In the genomic region with DNA sequence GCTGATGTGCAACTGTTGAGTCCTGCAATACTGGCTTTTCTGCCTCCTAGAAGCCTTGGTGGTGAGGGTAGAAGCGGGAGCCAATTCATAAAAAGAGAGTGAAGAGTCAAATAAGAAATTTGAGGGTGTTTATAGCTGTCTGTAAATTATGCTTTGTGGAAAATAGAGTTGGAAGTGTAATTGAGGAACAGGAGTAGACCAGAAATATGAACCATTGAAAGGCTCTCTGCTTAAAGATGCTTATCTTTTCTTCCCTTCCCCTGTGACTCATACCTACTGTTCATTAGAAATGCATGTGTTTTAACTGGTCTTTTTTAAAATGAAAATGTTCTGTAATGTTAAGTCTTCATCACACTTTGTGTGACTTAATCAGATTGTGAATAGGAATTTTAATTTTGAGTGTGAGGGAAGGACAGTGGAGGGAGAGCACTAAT, we compare ENCODE assay signal across 1 cellular context.
TF ChIP-seq lines count a peak whose summit lies in the region.

No MANE protein-coding gene starts in this region.

TF ChIP-seq in K562, 482 proteins besides CTCF, POLR2A, EP300 and RAD21 (continued from another document and continues in another):
- TF ChIP-seq, protein P1, sequence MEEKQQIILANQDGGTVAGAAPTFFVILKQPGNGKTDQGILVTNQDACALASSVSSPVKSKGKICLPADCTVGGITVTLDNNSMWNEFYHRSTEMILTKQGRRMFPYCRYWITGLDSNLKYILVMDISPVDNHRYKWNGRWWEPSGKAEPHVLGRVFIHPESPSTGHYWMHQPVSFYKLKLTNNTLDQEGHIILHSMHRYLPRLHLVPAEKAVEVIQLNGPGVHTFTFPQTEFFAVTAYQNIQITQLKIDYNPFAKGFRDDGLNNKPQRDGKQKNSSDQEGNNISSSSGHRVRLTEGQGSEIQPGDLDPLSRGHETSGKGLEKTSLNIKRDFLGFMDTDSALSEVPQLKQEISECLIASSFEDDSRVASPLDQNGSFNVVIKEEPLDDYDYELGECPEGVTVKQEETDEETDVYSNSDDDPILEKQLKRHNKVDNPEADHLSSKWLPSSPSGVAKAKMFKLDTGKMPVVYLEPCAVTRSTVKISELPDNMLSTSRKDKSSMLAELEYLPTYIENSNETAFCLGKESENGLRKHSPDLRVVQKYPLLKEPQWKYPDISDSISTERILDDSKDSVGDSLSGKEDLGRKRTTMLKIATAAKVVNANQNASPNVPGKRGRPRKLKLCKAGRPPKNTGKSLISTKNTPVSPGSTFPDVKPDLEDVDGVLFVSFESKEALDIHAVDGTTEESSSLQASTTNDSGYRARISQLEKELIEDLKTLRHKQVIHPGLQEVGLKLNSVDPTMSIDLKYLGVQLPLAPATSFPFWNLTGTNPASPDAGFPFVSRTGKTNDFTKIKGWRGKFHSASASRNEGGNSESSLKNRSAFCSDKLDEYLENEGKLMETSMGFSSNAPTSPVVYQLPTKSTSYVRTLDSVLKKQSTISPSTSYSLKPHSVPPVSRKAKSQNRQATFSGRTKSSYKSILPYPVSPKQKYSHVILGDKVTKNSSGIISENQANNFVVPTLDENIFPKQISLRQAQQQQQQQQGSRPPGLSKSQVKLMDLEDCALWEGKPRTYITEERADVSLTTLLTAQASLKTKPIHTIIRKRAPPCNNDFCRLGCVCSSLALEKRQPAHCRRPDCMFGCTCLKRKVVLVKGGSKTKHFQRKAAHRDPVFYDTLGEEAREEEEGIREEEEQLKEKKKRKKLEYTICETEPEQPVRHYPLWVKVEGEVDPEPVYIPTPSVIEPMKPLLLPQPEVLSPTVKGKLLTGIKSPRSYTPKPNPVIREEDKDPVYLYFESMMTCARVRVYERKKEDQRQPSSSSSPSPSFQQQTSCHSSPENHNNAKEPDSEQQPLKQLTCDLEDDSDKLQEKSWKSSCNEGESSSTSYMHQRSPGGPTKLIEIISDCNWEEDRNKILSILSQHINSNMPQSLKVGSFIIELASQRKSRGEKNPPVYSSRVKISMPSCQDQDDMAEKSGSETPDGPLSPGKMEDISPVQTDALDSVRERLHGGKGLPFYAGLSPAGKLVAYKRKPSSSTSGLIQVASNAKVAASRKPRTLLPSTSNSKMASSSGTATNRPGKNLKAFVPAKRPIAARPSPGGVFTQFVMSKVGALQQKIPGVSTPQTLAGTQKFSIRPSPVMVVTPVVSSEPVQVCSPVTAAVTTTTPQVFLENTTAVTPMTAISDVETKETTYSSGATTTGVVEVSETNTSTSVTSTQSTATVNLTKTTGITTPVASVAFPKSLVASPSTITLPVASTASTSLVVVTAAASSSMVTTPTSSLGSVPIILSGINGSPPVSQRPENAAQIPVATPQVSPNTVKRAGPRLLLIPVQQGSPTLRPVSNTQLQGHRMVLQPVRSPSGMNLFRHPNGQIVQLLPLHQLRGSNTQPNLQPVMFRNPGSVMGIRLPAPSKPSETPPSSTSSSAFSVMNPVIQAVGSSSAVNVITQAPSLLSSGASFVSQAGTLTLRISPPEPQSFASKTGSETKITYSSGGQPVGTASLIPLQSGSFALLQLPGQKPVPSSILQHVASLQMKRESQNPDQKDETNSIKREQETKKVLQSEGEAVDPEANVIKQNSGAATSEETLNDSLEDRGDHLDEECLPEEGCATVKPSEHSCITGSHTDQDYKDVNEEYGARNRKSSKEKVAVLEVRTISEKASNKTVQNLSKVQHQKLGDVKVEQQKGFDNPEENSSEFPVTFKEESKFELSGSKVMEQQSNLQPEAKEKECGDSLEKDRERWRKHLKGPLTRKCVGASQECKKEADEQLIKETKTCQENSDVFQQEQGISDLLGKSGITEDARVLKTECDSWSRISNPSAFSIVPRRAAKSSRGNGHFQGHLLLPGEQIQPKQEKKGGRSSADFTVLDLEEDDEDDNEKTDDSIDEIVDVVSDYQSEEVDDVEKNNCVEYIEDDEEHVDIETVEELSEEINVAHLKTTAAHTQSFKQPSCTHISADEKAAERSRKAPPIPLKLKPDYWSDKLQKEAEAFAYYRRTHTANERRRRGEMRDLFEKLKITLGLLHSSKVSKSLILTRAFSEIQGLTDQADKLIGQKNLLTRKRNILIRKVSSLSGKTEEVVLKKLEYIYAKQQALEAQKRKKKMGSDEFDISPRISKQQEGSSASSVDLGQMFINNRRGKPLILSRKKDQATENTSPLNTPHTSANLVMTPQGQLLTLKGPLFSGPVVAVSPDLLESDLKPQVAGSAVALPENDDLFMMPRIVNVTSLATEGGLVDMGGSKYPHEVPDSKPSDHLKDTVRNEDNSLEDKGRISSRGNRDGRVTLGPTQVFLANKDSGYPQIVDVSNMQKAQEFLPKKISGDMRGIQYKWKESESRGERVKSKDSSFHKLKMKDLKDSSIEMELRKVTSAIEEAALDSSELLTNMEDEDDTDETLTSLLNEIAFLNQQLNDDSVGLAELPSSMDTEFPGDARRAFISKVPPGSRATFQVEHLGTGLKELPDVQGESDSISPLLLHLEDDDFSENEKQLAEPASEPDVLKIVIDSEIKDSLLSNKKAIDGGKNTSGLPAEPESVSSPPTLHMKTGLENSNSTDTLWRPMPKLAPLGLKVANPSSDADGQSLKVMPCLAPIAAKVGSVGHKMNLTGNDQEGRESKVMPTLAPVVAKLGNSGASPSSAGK (IDR thresholded peaks at IDR 0.05), result peak; percentile 33; the same call in 1 of the 2 replicates
- TF ChIP-seq EP400 (IDR thresholded peaks at IDR 0.05) (peak; percentile 62), PCBP2 (IDR thresholded peaks at IDR 0.05; ENCODE audit: low read depth, low read length, poor library complexity, severe bottlenecking) (no peak), ILK (tag; IDR thresholded peaks at IDR 0.05; ENCODE audit: borderline replicate concordance, low read depth) (0 out of 2 replicates have a peak, but pooled peaks have one; percentile 47), NCOR1 (IDR thresholded peaks at IDR 0.05) (peak; percentile 44), CBX8 (IDR thresholded peaks at IDR 0.05; ENCODE audit: borderline replicate concordance, extremely low read depth, low read depth, low read length, poor library complexity, severe bottlenecking) (no peak), GABPB1 (CRISPR knock-in tag; IDR thresholded peaks at IDR 0.05) (no peak), STAT5B (CRISPR knock-in tag; IDR thresholded peaks at IDR 0.05) (0 out of 2 replicates have a peak, but pooled peaks have one; percentile 26), ZNF766 (CRISPR knock-in tag; conservative IDR thresholded peaks at IDR 0.05) (peak; percentile 54; the same call in 1 of the 2 replicates), SAP30 (IDR thresholded peaks at IDR 0.05; ENCODE audit: borderline replicate concordance, insufficient read depth, low read depth, low read length, poor library complexity, severe bottlenecking) (no peak), ERF (CRISPR knock-in tag; IDR thresholded peaks at IDR 0.05) (peak; percentile 85; the same call in 1 of the 2 replicates), CHD4 (IDR thresholded peaks at IDR 0.05; ENCODE audit: insufficient read depth, insufficient replicate concordance, low read depth, low read length, poor library complexity, severe bottlenecking) (no peak), YY1 (IDR thresholded peaks at IDR 0.05; ENCODE audit: borderline replicate concordance in 1 of 3, control insufficient read depth in 1 of 3, extremely low read depth in 1 of 3, insufficient read depth in 3 of 3, insufficient read length in 1 of 3, insufficient replicate concordance in 2 of 3, low read depth in 1 of 3, low read length in 2 of 3) (peak in 1 of 3 experiments; percentile 48), NUFIP1 (IDR thresholded peaks at IDR 0.05; ENCODE audit: partially characterized antibody) (no peak), HOXB6 (CRISPR knock-in tag; IDR thresholded peaks at IDR 0.05; ENCODE audit: borderline replicate concordance) (no peak), GATAD2B (IDR thresholded peaks at IDR 0.05; ENCODE audit: borderline replicate concordance) (peak; percentile 12; the same call in 1 of the 2 replicates)
- TF ChIP-seq, protein P2, sequence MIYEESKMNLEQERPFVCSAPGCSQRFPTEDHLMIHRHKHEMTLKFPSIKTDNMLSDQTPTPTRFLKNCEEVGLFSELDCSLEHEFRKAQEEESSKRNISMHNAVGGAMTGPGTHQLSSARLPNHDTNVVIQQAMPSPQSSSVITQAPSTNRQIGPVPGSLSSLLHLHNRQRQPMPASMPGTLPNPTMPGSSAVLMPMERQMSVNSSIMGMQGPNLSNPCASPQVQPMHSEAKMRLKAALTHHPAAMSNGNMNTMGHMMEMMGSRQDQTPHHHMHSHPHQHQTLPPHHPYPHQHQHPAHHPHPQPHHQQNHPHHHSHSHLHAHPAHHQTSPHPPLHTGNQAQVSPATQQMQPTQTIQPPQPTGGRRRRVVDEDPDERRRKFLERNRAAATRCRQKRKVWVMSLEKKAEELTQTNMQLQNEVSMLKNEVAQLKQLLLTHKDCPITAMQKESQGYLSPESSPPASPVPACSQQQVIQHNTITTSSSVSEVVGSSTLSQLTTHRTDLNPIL (CRISPR knock-in tag; IDR thresholded peaks at IDR 0.05), result peak; percentile 2; the same call in 1 of the 2 replicates
- TF ChIP-seq, protein P3, sequence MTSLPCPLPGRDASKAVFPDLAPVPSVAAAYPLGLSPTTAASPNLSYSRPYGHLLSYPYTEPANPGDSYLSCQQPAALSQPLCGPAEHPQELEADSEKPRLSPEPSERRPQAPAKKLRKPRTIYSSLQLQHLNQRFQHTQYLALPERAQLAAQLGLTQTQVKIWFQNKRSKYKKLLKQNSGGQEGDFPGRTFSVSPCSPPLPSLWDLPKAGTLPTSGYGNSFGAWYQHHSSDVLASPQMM (CRISPR knock-in tag; IDR thresholded peaks at IDR 0.05), result no peak
- TF ChIP-seq, protein P4, sequence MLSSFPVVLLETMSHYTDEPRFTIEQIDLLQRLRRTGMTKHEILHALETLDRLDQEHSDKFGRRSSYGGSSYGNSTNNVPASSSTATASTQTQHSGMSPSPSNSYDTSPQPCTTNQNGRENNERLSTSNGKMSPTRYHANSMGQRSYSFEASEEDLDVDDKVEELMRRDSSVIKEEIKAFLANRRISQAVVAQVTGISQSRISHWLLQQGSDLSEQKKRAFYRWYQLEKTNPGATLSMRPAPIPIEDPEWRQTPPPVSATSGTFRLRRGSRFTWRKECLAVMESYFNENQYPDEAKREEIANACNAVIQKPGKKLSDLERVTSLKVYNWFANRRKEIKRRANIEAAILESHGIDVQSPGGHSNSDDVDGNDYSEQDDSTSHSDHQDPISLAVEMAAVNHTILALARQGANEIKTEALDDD (IDR thresholded peaks at IDR 0.05), result peak; percentile 19; the same call in 1 of the 2 replicates
- TF ChIP-seq, protein P5, sequence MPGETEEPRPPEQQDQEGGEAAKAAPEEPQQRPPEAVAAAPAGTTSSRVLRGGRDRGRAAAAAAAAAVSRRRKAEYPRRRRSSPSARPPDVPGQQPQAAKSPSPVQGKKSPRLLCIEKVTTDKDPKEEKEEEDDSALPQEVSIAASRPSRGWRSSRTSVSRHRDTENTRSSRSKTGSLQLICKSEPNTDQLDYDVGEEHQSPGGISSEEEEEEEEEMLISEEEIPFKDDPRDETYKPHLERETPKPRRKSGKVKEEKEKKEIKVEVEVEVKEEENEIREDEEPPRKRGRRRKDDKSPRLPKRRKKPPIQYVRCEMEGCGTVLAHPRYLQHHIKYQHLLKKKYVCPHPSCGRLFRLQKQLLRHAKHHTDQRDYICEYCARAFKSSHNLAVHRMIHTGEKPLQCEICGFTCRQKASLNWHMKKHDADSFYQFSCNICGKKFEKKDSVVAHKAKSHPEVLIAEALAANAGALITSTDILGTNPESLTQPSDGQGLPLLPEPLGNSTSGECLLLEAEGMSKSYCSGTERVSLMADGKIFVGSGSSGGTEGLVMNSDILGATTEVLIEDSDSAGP (CRISPR knock-in tag; IDR thresholded peaks at IDR 0.05), result no peak
- TF ChIP-seq, protein P6, sequence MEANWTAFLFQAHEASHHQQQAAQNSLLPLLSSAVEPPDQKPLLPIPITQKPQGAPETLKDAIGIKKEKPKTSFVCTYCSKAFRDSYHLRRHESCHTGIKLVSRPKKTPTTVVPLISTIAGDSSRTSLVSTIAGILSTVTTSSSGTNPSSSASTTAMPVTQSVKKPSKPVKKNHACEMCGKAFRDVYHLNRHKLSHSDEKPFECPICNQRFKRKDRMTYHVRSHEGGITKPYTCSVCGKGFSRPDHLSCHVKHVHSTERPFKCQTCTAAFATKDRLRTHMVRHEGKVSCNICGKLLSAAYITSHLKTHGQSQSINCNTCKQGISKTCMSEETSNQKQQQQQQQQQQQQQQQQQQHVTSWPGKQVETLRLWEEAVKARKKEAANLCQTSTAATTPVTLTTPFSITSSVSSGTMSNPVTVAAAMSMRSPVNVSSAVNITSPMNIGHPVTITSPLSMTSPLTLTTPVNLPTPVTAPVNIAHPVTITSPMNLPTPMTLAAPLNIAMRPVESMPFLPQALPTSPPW (CRISPR knock-in tag; IDR thresholded peaks at IDR 0.05), result peak; percentile 35; the same call in 1 of the 2 replicates
- TF ChIP-seq, protein P7, sequence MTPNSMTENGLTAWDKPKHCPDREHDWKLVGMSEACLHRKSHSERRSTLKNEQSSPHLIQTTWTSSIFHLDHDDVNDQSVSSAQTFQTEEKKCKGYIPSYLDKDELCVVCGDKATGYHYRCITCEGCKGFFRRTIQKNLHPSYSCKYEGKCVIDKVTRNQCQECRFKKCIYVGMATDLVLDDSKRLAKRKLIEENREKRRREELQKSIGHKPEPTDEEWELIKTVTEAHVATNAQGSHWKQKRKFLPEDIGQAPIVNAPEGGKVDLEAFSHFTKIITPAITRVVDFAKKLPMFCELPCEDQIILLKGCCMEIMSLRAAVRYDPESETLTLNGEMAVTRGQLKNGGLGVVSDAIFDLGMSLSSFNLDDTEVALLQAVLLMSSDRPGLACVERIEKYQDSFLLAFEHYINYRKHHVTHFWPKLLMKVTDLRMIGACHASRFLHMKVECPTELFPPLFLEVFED (CRISPR knock-in tag; conservative IDR thresholded peaks at IDR 0.05), result no peak; the same call in 1 of the 2 replicates
- TF ChIP-seq, protein P8, sequence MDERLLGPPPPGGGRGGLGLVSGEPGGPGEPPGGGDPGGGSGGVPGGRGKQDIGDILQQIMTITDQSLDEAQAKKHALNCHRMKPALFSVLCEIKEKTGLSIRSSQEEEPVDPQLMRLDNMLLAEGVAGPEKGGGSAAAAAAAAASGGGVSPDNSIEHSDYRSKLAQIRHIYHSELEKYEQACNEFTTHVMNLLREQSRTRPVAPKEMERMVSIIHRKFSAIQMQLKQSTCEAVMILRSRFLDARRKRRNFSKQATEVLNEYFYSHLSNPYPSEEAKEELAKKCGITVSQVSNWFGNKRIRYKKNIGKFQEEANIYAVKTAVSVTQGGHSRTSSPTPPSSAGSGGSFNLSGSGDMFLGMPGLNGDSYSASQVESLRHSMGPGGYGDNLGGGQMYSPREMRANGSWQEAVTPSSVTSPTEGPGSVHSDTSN (CRISPR knock-in tag; IDR thresholded peaks at IDR 0.05; ENCODE audit: low read depth), result no peak
- TF ChIP-seq, protein P8 (tag; conservative IDR thresholded peaks at IDR 0.05; ENCODE audit: low read depth), result peak; percentile 27; the same call in 1 of the 2 replicates
- TF ChIP-seq, protein P9, sequence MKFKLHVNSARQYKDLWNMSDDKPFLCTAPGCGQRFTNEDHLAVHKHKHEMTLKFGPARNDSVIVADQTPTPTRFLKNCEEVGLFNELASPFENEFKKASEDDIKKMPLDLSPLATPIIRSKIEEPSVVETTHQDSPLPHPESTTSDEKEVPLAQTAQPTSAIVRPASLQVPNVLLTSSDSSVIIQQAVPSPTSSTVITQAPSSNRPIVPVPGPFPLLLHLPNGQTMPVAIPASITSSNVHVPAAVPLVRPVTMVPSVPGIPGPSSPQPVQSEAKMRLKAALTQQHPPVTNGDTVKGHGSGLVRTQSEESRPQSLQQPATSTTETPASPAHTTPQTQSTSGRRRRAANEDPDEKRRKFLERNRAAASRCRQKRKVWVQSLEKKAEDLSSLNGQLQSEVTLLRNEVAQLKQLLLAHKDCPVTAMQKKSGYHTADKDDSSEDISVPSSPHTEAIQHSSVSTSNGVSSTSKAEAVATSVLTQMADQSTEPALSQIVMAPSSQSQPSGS (CRISPR knock-in tag; IDR thresholded peaks at IDR 0.05), result no peak
